Comparison of ENCODE assay signal across 8 cellular contexts in the genomic region with DNA sequence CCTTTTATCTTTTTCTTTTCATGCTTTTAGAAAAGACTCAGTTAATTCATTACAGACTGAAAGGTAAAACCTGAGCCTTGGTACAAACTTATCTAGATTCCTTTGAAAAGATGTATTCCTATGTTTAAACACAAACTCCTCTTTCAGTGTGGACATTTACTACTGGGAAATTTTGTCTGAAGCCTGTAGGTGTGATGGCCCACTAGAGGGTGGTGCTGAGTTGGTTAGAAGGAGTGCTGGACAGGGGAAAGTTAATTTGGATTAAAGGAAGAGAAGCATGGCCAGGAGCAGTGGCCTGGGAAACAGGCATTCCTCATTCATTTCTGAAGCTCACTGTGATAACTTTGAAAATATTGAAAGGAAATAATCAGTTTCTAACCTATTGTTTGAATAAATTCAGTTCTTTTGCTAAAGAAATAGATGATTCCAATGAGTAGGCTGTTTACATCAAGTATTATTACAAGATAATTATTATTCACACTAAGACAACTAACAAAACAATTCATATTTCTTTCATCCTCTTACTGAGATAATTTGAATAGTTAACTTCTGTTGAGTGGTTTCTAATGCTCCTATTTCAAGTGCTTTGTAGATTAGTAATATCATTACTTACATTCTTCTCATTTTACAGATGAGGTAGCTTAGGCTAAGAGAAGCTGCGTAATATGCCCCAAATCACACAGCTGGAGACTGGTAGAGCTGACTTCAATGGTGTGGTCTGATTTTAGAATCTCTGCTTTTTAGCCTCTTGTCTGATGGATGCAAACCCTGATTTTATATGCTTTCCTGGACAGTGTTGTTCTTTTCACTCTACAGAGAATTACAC.
DNase-seq lines count a peak whose midpoint lies in the region; ATAC-seq and TF ChIP-seq lines count a peak whose summit lies in the region.

No MANE protein-coding gene starts in this region.

- H3K27ac ChIP-seq in mammary epithelial cell (ENCODE audit: insufficient read depth, low read depth, low read length) = no peak overlapping the region

- DNase-seq in ACHN (peak; percentile 71), GM10266 (ENCODE audit: extremely low spot score) (peak; percentile 30), NCI-H345 treated with DMSO at 0.1 percent for 48 hours (lab: John Stamatoyannopoulos, UW; ENCODE audit: unreplicated experiment) (peak; percentile 1), mammary epithelial cell (peak; percentile 27), left kidney (ENCODE audit: low read depth, low spot score) (peak; percentile 69), GOT3 (lab: John Stamatoyannopoulos, UW) (no peak)
- DNase-seq in stimulated activated CD4-positive, alpha-beta T cell treated with anti-CD3 and anti-CD28 coated beads, Interleukin-2, amount 100 ng/mL, for 48 hours = no peak

- H3K36me3 ChIP-seq in mammary epithelial cell (ENCODE audit: insufficient read depth, low read length) = no peaks in the 10 kb centered on the region

- H3K27me3 ChIP-seq in mammary epithelial cell (ENCODE audit: insufficient read depth, low read length) = no peaks in the 10 kb centered on the region

- no peaks in the 10 kb centered on the region for H4K20me1 ChIP-seq in mammary epithelial cell (ENCODE audit: insufficient read depth, low read length)

- no peaks in the 10 kb centered on the region for H3K79me2 ChIP-seq in mammary epithelial cell (ENCODE audit: insufficient read depth, low read length)

- in situ Hi-C loops in ACHN (cut with HindIII; ENCODE audit: low pct_ligation_motif_present, low pct_unique_long_range_greater_than_20kb, low sequenced_read_pairs) = no loop called here
- in situ Hi-C loops in mammary epithelial cell (cut with MboI; ENCODE audit: low sequenced_read_pairs in 2 of 2) = no loop called here

- TF ChIP-seq CTCF in GM10266 (IDR thresholded peaks at IDR 0.05; ENCODE audit: control insufficient read depth, insufficient read depth, low read depth, missing control alignments) (peak; percentile 76), mammary epithelial cell (conservative IDR thresholded peaks at IDR 0.05 in 1 of 2, IDR thresholded peaks at IDR 0.05 in 1 of 2; ENCODE audit: extremely low read depth in 1 of 2, insufficient read depth in 1 of 2, low read depth in 1 of 2, low read length in 2 of 2) (peak; percentile 64 to 86)

- CTCF ChIA-PET in mammary epithelial cell (lab: Charles Lee; ENCODE audit: low non-redundant PET) = no interaction called here

- no peak overlapping the region for H3K9ac ChIP-seq in mammary epithelial cell (ENCODE audit: insufficient read depth, low read length)

- BruUV-seq in mammary epithelial cell (replicated peaks; lab: Mats Ljungman, UMichigan) = no TSS peak

- no peaks in the 10 kb centered on the region for H3K4me1 ChIP-seq in mammary epithelial cell (ENCODE audit: insufficient read depth, low read length)

- dilution Hi-C loops in mammary epithelial cell (cut with HindIII; ENCODE audit: low sequenced_read_pairs) = no loop called here

- H2AFZ ChIP-seq in mammary epithelial cell (ENCODE audit: low read depth, low read length) = no peak overlapping the region

- WGBS in mammary epithelial cell (ENCODE audit: low coverage, missing lambda C conversion rate) = 91% methylated on average over 1 of the region's 1 CpG

- no peaks in the 10 kb centered on the region for H3K9me3 ChIP-seq in mammary epithelial cell (replicated peaks; ENCODE audit: insufficient read depth, low read length)

- peak; percentile 67 for ATAC-seq in HG02759 (IDR thresholded peaks at IDR 0.05; ENCODE audit: unreplicated experiment)

- no peak overlapping the region for H3K4me3 ChIP-seq in mammary epithelial cell (replicated peaks in 1 of 3; ENCODE audit: insufficient read depth in 1 of 3, low read depth in 2 of 3, low read length in 3 of 3)

- H3K4me2 ChIP-seq in mammary epithelial cell (ENCODE audit: insufficient read depth, low read depth, low read length) = no peak overlapping the region

- intact Hi-C loops in mammary epithelial cell (cut with micrococcal nuclease) = loop anchor here (1.0 kb wide), 1 partner anchor 74 kb away; no protein-coding TSS in a partner anchor

Comparison
In these comparisons a context has a peak if more than half of its experiments do, and no peak if none do; other contexts are left out.
1. DNase-seq: peak in ACHN (single experiment), GM10266 (single experiment), NCI-H345 treated with DMSO at 0.1 percent for 48 hours (single experiment), mammary epithelial cell (single experiment) and left kidney (single experiment); none in GOT3 (single experiment) and stimulated activated CD4-positive, alpha-beta T cell treated with anti-CD3 and anti-CD28 coated beads, Interleukin-2, amount 100 ng/mL, for 48 hours (0 of 2).